Comparison of ENCODE assay signal across 6 cellular contexts in the genomic region with DNA sequence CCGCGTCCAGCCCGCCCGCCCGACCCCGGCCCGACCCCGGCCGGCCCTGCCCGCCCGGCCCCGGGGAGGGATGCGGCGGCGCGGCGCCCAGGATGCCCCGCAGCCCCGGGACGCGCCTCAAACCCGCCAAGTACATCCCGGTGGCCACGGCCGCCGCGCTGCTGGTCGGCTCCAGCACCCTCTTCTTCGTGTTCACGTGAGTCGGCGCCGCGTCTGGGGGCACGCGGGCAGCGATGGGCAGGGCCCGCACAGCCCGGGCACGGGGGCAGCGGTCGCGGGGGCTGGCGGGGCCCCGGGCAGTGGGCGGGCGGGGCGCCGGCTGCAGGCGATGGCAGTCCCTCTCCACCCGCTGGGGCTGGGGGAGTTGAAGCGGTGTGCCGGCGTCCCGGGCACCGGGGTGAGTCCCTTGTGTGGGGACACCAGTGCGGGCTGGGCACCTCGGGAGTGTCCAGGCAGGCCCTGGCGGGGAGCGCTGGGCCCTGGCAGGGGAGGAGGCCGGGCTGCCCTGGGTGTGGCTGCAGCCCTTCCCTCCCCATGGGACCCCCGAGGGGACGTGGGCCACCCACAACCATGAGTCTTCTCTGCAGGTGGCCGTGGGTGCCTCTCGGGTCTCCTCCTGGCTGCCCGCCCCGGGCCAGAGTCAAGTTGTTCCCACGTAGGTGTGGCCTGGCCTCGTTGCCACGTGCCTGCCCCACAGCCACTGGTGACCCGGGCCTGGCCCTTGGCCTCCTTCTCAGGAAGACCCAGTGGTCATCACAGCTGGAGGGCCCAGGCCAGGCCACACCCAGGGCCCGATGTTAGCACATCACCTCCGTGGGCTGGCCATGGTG.
DNase-seq lines count a peak whose midpoint lies in the region; ATAC-seq lines count a peak whose summit lies in the region.

No MANE protein-coding gene starts in this region.

- H3K36me3 ChIP-seq in NT2/D1 (ENCODE audit: insufficient read depth, insufficient read length, low read length) = peaks cover 25% of the 10 kb centered on the region

- peaks cover 3 to 8% of the 10 kb centered on the region in 2 donors for H3K36me3 Mint-ChIP-seq in stimulated activated naive B cell treated with anti-CD40 and anti-IgM and Interleukin-4, amounts not matched to agents 10 μg/mL and 1 μg/mL and 100 μg/mL, for 72 hours

- H3K4me3 Mint-ChIP-seq in stimulated activated naive B cell treated with anti-CD40 and anti-IgM and Interleukin-4, amounts not matched to agents 10 μg/mL and 1 μg/mL and 100 μg/mL, for 72 hours = peak overlapping the region; percentile 80 to 86

- peak; percentile 40 for DNase-seq in ELR (ENCODE audit: low read depth)
- no peak for DNase-seq in NT2/D1 (ENCODE audit: low read depth, low spot score)
- DNase-seq in fibroblast of gingiva (ENCODE audit: low read depth) = peak; percentile 36
- DNase-seq in stimulated activated naive B cell treated with anti-CD40 and anti-IgM and Interleukin-4, amounts not matched to agents 10 μg/mL and 1 μg/mL and 100 μg/mL, for 72 hours = no peak
- no peak for DNase-seq in stimulated activated naive CD4-positive, alpha-beta T cell treated with Interleukin-2 at 50 U/mL for 16 hours (lab: John Stamatoyannopoulos, UW)

- H3K4me1 Mint-ChIP-seq in stimulated activated naive B cell treated with anti-CD40 and anti-IgM and Interleukin-4, amounts not matched to agents 10 μg/mL and 1 μg/mL and 100 μg/mL, for 72 hours = peaks cover 23 to 54% of the 10 kb centered on the region in 2 donors

- H3K27me3 ChIP-seq in NT2/D1 (ENCODE audit: insufficient read depth, insufficient read length) = no peaks in the 10 kb centered on the region

- ATAC-seq in stimulated activated naive B cell treated with anti-CD40 and anti-IgM and Interleukin-4, amounts not matched to agents 10 μg/mL and 1 μg/mL and 100 μg/mL, for 72 hours (replicated peaks) = peak; percentile 9 to 10
- no peak for ATAC-seq in HG03039 (IDR thresholded peaks at IDR 0.05; ENCODE audit: unreplicated experiment)

- H3K9me3 ChIP-seq in NT2/D1 (ENCODE audit: insufficient read depth, low read length) = no peaks in the 10 kb centered on the region

- no peaks in the 10 kb centered on the region for H3K9me3 Mint-ChIP-seq in stimulated activated naive B cell treated with anti-CD40 and anti-IgM and Interleukin-4, amounts not matched to agents 10 μg/mL and 1 μg/mL and 100 μg/mL, for 72 hours

- peak overlapping the region; percentile 79 for H3K27ac Mint-ChIP-seq in stimulated activated naive B cell treated with anti-CD40 and anti-IgM and Interleukin-4, amounts not matched to agents 10 μg/mL and 1 μg/mL and 100 μg/mL, for 72 hours

- no peaks in the 10 kb centered on the region for H3K27me3 Mint-ChIP-seq in stimulated activated naive B cell treated with anti-CD40 and anti-IgM and Interleukin-4, amounts not matched to agents 10 μg/mL and 1 μg/mL and 100 μg/mL, for 72 hours

- H3K9ac ChIP-seq in NT2/D1 (ENCODE audit: insufficient read length, low read depth) = peak overlapping the region; percentile 92

- peaks cover 16% of the 10 kb centered on the region for H3K4me1 ChIP-seq in NT2/D1 (ENCODE audit: insufficient read depth, insufficient read length)

- H3K4me3 ChIP-seq in NT2/D1 (ENCODE audit: insufficient read length, low read depth) = peak overlapping the region; percentile 82

Comparison
In these comparisons a context has a peak if more than half of its experiments do, and no peak if none do; other contexts are left out.
1. DNase-seq: peak in ELR (single experiment) and fibroblast of gingiva (single experiment); none in NT2/D1 (single experiment), stimulated activated naive B cell treated with anti-CD40 and anti-IgM and Interleukin-4, amounts not matched to agents 10 μg/mL and 1 μg/mL and 100 μg/mL, for 72 hours (single experiment) and stimulated activated naive CD4-positive, alpha-beta T cell treated with Interleukin-2 at 50 U/mL for 16 hours (single experiment).